In genomic region chr6:5583528-5583927, GRCh38 we compare ENCODE assay signal across 16 cellular contexts.
"Had no signal": no experiment of that assay in that cellular context is flagged by ENCODE, and none has a peak within 500 bp of the region (broad histone marks: within the 10 kb centered on the region; RNA-seq: fewer than 3 reads in every experiment).

No MANE protein-coding gene starts in this region.

- H3K9me3 ChIP-seq: gastrocnemius medialis had no signal

- DNase-seq: cortex of kidney; dorsolateral prefrontal cortex; effector CD8-positive, alpha-beta T cell; gastrocnemius medialis; heart right ventricle; hypothalamus; mesendoderm; naive thymus-derived CD4-positive, alpha-beta T cell; nephron progenitor cell; psoas muscle; retina; stimulated activated CD4-positive, alpha-beta T cell treated with anti-CD3 and anti-CD28 coated beads, Interleukin-2, amount 100 ng/mL, for 24 hours; stimulated activated CD4-positive, alpha-beta T cell treated with anti-CD3 and anti-CD28 coated beads, Interleukin-4, amount 100 ng/mL, for 4 hours; stimulated activated naive B cell treated with anti-CD40 and anti-IgM and Interleukin-4, amounts not matched to agents 10 μg/mL and 1 μg/mL and 100 μg/mL, for 72 hours had no signal

- H3K4me1 ChIP-seq: heart right ventricle had no signal

- H3K27ac ChIP-seq: dorsolateral prefrontal cortex, gastrocnemius medialis, heart right ventricle, psoas muscle had no signal

- ATAC-seq: gastrocnemius medialis; naive thymus-derived CD4-positive, alpha-beta T cell; psoas muscle; sciatic nerve; stimulated activated naive B cell treated with anti-CD40 and anti-IgM and Interleukin-4, amounts not matched to agents 10 μg/mL and 1 μg/mL and 100 μg/mL, for 72 hours had no signal

- H3K36me3 ChIP-seq: gastrocnemius medialis, heart right ventricle had no signal

- H3K4me3 ChIP-seq: dorsolateral prefrontal cortex, gastrocnemius medialis, heart right ventricle, psoas muscle had no signal

- FAIRE-seq: urothelium cell line had no signal

- H3K27me3 ChIP-seq: dorsolateral prefrontal cortex, gastrocnemius medialis, heart right ventricle had no signal
